Comparison of ENCODE assay signal across 8 cellular contexts in the genomic region with DNA sequence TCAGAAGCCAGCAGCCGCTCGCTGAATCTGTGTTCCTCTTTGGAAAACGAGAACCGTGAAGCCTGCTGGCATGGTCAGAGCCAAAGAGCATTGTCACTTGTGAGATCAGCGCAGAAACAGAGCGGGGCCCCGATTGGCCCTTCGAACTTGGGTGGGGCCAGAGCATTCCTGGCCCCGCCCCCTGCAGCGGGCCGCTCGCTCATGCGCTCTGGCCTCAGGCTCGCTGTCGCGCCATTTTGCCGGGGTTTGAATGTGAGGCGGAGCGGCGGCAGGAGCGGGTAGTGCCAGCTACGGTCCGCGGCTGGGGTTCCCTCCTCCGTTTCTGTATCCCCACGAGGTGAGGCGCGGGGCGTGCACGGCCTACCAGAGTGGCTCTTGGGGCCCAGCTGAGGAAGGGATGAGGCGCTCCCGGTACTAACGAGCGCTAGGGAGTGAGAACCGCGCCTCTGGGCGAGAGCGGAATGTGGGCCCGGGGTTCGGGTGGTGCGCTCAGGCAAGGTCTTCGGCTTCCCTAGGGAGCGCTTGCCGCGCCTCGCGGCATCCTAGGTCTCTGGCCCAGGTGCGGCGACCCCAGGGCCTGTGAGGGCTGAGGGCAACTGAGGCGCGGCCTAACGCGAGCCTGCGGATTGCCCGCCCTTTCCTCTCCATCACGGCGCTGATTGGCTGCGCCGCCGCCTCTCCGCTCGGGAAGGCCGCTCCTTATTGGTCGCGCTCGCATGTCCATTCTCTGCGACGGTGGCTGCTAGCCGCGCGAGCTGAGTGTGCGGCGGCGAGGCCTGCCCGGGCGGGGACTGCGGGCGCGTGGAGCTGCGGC. TPM values are rescaled to one million over a fixed set of nuclear protein-coding genes. Genes with fewer than 3 reads are reported as not detected.
DNase-seq lines count a peak whose midpoint lies in the region; ATAC-seq and TF ChIP-seq lines count a peak whose summit lies in the region.

A gene with protein sequence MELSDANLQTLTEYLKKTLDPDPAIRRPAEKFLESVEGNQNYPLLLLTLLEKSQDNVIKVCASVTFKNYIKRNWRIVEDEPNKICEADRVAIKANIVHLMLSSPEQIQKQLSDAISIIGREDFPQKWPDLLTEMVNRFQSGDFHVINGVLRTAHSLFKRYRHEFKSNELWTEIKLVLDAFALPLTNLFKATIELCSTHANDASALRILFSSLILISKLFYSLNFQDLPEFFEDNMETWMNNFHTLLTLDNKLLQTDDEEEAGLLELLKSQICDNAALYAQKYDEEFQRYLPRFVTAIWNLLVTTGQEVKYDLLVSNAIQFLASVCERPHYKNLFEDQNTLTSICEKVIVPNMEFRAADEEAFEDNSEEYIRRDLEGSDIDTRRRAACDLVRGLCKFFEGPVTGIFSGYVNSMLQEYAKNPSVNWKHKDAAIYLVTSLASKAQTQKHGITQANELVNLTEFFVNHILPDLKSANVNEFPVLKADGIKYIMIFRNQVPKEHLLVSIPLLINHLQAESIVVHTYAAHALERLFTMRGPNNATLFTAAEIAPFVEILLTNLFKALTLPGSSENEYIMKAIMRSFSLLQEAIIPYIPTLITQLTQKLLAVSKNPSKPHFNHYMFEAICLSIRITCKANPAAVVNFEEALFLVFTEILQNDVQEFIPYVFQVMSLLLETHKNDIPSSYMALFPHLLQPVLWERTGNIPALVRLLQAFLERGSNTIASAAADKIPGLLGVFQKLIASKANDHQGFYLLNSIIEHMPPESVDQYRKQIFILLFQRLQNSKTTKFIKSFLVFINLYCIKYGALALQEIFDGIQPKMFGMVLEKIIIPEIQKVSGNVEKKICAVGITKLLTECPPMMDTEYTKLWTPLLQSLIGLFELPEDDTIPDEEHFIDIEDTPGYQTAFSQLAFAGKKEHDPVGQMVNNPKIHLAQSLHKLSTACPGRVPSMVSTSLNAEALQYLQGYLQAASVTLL (plus strand): TSS at position 226 of the 814 bp plus-strand sequence. CDS start 12,152 bp downstream, outside the sequence.

- H3K9me3 Mint-ChIP-seq in WTC11: no peaks in the 10 kb centered on the region

- 0 out of 2 replicates have a peak, but pooled peaks have one; percentile 5 for TF ChIP-seq CTCF in AG04450 (IDR thresholded peaks at IDR 0.05; ENCODE audit: low read depth, low read length)
- TF ChIP-seq CTCF in WTC11 (IDR thresholded peaks at IDR 0.05): no peak
- TF ChIP-seq CTCF in cardiac fibroblast (IDR thresholded peaks at IDR 0.05; ENCODE audit: low read depth, low read length): no peak
- no peak for TF ChIP-seq CTCF in smooth muscle cell (IDR thresholded peaks at IDR 0.05; ENCODE audit: borderline replicate concordance, insufficient read depth, poor library complexity, severe bottlenecking)

- H3K27me3 Mint-ChIP-seq in WTC11 (ENCODE audit: low read depth): no peaks in the 10 kb centered on the region; the same call in 1 of the 2 replicates

- peak within 1 kb of the TSS; percentile 99 for H3K27ac Mint-ChIP-seq in WTC11

- H3K36me3 Mint-ChIP-seq in WTC11: peaks cover 30% of the 10 kb centered on the region

- peak within 1 kb of the TSS; percentile 82 for H3K27ac ChIP-seq in AG04450 (ENCODE audit: low read depth, low read length)
- peak within 1 kb of the TSS; percentile 58 for H3K27ac ChIP-seq in smooth muscle cell (ENCODE audit: low read depth)

- peak within 1 kb of the TSS; percentile 96 for H2AFZ ChIP-seq in smooth muscle cell (ENCODE audit: low read depth)

- peaks cover 43% of the 10 kb centered on the region for H3K79me2 ChIP-seq in smooth muscle cell (ENCODE audit: low read depth)

- no peaks in the 10 kb centered on the region for H3F3A ChIP-seq in smooth muscle cell (ENCODE audit: low read depth)

- CTCF ChIA-PET in AG04450 (lab: Charles Lee) (interaction anchor here (2.3 kb wide), 1 partner anchor 171 kb away, joined by 6 read pairs; no protein-coding TSS in a partner anchor), WTC11 (lab: Charles Lee) (interaction anchor here (0.6 to 1.9 kb wide), 2 partner anchors 18 to 389 kb away, joined by 3 to 5 read pairs; no protein-coding TSS in a partner anchor)

- peak; percentile 90 for DNase-seq in AG04450 (ENCODE audit: low read depth, low spot score)
- DNase-seq in NCI-H226: peak; percentile 94
- DNase-seq in WTC11 (ENCODE audit: low spot score): peak; percentile 92
- DNase-seq in cardiac fibroblast (ENCODE audit: low read depth in 2 of 2): peak; percentile 97
- peak; percentile 99 for DNase-seq in iPS-NIHi7 (ENCODE audit: extremely low spot score)
- peak; percentile 82 for DNase-seq in smooth muscle cell (lab: John Stamatoyannopoulos, UW; ENCODE audit: unreplicated experiment)

- no peaks in the 10 kb centered on the region for H3K36me3 ChIP-seq in smooth muscle cell (ENCODE audit: low read depth)

- H3K4me1 Mint-ChIP-seq in WTC11: peaks cover 33% of the 10 kb centered on the region

- ATAC-seq in GM18909 (IDR thresholded peaks at IDR 0.05; ENCODE audit: poor library complexity, unreplicated experiment) (peak; percentile 87), HG03175 (IDR thresholded peaks at IDR 0.05; ENCODE audit: unreplicated experiment) (peak; percentile 89), WTC11 (peak; percentile 90)

- H3K9me3 ChIP-seq in AG04450 (ENCODE audit: control insufficient read depth, insufficient read depth, low read length): no peaks in the 10 kb centered on the region; the same call in 1 of the 2 replicates
- no peaks in the 10 kb centered on the region for H3K9me3 ChIP-seq in smooth muscle cell (replicated peaks; ENCODE audit: low read depth)

- H3K4me3 ChIP-seq in AG04450 (ENCODE audit: low read depth, low read length): peak within 1 kb of the TSS; percentile 100
- H3K4me3 ChIP-seq in cardiac fibroblast (replicated peaks in 1 of 2; ENCODE audit: low read depth in 2 of 2, low read length in 2 of 2): peak within 1 kb of the TSS; percentile 100
- H3K4me3 ChIP-seq in smooth muscle cell: peak within 1 kb of the TSS; percentile 91

- peak within 1 kb of the TSS; percentile 97 for H3K4me3 Mint-ChIP-seq in WTC11

- peaks cover 5% of the 10 kb centered on the region for H3K4me1 ChIP-seq in smooth muscle cell (ENCODE audit: low read depth)

- H3K27me3 ChIP-seq in AG04450 (ENCODE audit: control insufficient read depth, insufficient read depth, low read length) (no peaks in the 10 kb centered on the region), smooth muscle cell (ENCODE audit: low read depth) (no peaks in the 10 kb centered on the region)

- H3K9ac ChIP-seq in smooth muscle cell (ENCODE audit: low read depth): peak within 1 kb of the TSS; percentile 83

- peaks cover 24% of the 10 kb centered on the region for H4K20me1 ChIP-seq in smooth muscle cell (ENCODE audit: low read depth)

- WGBS in smooth muscle cell (ENCODE audit: low lambda C conversion rate): 1% methylated on average over 79 of the region's 80 CpGs

- H3K4me2 ChIP-seq in smooth muscle cell: peak within 1 kb of the TSS; percentile 92

- POLR2A ChIA-PET in AG04450 (lab: Yijun Ruan, JAX) (interaction anchor here (0.6 to 0.9 kb wide), 3 partner anchors 26 to 173 kb away, joined by 3 to 4 read pairs (median 4); no protein-coding TSS in a partner anchor), WTC11 (lab: Charles Lee) (interaction anchor here (0.6 to 1.9 kb wide), 6 partner anchors 9 to 389 kb away, joined by 3 to 6 read pairs (median 4); a partner anchor contains a TSS)

TF ChIP-seq in WTC11, 78 proteins besides CTCF, POLR2A, EP300 and RAD21 (continues in another document):
- TF ChIP-seq ZNF396 (CRISPR knock-in tag; IDR thresholded peaks at IDR 0.05; ENCODE audit: borderline replicate concordance) (no peak), ZNF416 (CRISPR knock-in tag; IDR thresholded peaks at IDR 0.05) (peak; percentile 89), ZNF671 (CRISPR knock-in tag; IDR thresholded peaks at IDR 0.05) (0 out of 2 replicates have a peak, but pooled peaks have one; percentile 53), GABPB1 (CRISPR knock-in tag; IDR thresholded peaks at IDR 0.05) (peak; percentile 68), NR2C2 (CRISPR knock-in tag; IDR thresholded peaks at IDR 0.05) (no peak)
- TF ChIP-seq, protein P1, sequence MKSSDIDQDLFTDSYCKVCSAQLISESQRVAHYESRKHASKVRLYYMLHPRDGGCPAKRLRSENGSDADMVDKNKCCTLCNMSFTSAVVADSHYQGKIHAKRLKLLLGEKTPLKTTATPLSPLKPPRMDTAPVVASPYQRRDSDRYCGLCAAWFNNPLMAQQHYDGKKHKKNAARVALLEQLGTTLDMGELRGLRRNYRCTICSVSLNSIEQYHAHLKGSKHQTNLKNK (CRISPR knock-in tag; IDR thresholded peaks at IDR 0.05): no peak; the same call in 1 of the 2 replicates
- TF ChIP-seq, protein P2, sequence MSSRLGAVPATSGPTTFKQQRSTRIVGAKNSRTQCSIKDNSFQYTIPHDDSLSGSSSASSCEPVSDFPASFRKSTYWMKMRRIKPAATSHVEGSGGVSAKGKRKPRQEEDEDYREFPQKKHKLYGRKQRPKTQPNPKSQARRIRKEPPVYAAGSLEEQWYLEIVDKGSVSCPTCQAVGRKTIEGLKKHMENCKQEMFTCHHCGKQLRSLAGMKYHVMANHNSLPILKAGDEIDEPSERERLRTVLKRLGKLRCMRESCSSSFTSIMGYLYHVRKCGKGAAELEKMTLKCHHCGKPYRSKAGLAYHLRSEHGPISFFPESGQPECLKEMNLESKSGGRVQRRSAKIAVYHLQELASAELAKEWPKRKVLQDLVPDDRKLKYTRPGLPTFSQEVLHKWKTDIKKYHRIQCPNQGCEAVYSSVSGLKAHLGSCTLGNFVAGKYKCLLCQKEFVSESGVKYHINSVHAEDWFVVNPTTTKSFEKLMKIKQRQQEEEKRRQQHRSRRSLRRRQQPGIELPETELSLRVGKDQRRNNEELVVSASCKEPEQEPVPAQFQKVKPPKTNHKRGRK (CRISPR knock-in tag; IDR thresholded peaks at IDR 0.05; ENCODE audit: borderline replicate concordance): no peak
- TF ChIP-seq, protein P3, sequence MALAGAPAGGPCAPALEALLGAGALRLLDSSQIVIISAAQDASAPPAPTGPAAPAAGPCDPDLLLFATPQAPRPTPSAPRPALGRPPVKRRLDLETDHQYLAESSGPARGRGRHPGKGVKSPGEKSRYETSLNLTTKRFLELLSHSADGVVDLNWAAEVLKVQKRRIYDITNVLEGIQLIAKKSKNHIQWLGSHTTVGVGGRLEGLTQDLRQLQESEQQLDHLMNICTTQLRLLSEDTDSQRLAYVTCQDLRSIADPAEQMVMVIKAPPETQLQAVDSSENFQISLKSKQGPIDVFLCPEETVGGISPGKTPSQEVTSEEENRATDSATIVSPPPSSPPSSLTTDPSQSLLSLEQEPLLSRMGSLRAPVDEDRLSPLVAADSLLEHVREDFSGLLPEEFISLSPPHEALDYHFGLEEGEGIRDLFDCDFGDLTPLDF (CRISPR knock-in tag; IDR thresholded peaks at IDR 0.05): no peak

RNA-seq across cellular contexts. Expression of the gene that starts here (rescaled TPM):
- polyA plus RNA-seq in AG04450 (2011; rRNA removed) (41.0 and 49.3 TPM in 2 replicates), smooth muscle cell (31.5 and 42.0 TPM in 2 replicates)
- polyA minus RNA-seq in AG04450 (2011; rRNA and poly(A)+ RNA removed): 23.1 and 37.0 TPM in 2 replicates
- total RNA-seq in WTC11 (2021) (192 to 211 TPM (median 204 TPM) in 3 replicates), smooth muscle cell (92.5 and 98.6 TPM in 2 replicates)

Comparison
In these comparisons a context has a peak if more than half of its experiments do, and no peak if none do; other contexts are left out.
1. Peak in every context shown above with its lines: DNase-seq, ATAC-seq, H3K4me3 ChIP-seq and H3K27ac ChIP-seq.